ENCODE assay signal across 19 cellular contexts in the genomic region with DNA sequence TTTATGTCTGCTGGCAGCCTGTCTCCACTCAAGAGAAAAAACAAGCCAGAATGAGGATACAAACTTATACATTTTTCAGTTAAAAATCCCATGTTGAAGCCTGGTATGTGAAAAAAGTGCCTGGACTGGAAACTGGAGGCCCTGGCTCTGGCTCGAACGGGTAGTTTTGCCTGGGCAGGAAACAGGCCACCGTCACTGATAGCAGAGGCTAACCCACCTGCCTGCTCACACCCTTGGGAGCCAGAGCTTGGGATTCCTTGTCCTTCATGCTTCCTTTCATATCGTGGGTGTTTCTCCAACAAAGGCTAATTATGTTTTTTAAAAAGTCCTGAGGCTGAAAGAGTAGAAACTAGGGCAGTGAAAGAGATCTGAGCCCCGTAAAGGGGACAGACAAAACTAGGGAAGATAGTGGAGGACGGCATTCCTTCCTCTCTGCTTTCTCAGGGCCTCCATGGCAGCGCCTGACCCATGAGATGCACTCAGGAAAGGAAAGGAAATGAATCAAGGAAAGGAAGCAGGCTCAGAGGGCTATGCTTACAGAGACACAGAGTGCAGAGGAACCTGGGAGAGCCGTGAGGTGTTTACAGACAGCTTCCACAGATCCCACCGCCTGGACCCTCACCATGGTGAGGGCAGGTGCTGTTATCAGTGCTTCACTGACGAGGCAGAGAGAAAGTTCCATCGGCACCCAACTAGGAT.
DNase-seq lines count a peak whose midpoint lies in the region; ATAC-seq and TF ChIP-seq lines count a peak whose summit lies in the region.
"Had no signal": no experiment of that assay in that cellular context is flagged by ENCODE, and none has a peak within 500 bp of the region (broad histone marks: within the 10 kb centered on the region; RNA-seq: fewer than 3 reads in every experiment).

No MANE protein-coding gene starts in this region.

- no peaks in the 10 kb centered on the region for H3K36me3 ChIP-seq in gastrocnemius medialis
- H3K36me3 ChIP-seq: left lung, pancreas, WERI-Rb-1 had no signal

- no peaks in the 10 kb centered on the region for H3K79me2 ChIP-seq in H9 (ENCODE audit: insufficient read depth, low read length)

- H3K4me3 ChIP-seq in gastrocnemius medialis: no peak overlapping the region
- H3K4me3 ChIP-seq: body of pancreas, left lung, pancreas had no signal

- no peak overlapping the region for H3K56ac ChIP-seq in H9 (ENCODE audit: insufficient read length, low read depth, low read length)

- no peak overlapping the region for H3K18ac ChIP-seq in H9 (ENCODE audit: insufficient read length, low read depth, low read length)

- no peaks in the 10 kb centered on the region for H4K20me1 ChIP-seq in H9 (ENCODE audit: control insufficient read depth, insufficient read depth, insufficient read length)

- H2BK5ac ChIP-seq in H9 (ENCODE audit: insufficient read length, low read length): no peak overlapping the region

- H4K5ac ChIP-seq in H9 (ENCODE audit: insufficient read length, low read depth, low read length): no peak overlapping the region

- no peaks in the 10 kb centered on the region for H3K27me3 ChIP-seq in H9 (ENCODE audit: insufficient read depth, low read length)
- no peaks in the 10 kb centered on the region for H3K27me3 ChIP-seq in gastrocnemius medialis
- H3K27me3 ChIP-seq: body of pancreas, left lung, pancreas had no signal

- no peak overlapping the region for H3K23ac ChIP-seq in H9 (ENCODE audit: insufficient read length, low read depth, low read length)

- H3K27ac Mint-ChIP-seq in H9: peak overlapping the region; percentile 46 to 95 (median 59)
- H3K27ac Mint-ChIP-seq in WTC11: peak overlapping the region; percentile 33
- no peak overlapping the region for H3K27ac Mint-ChIP-seq in activated CD4-positive, alpha-beta memory T cell treated with anti-CD3 and anti-CD28 coated beads for 36 hours
- no peak overlapping the region for H3K27ac Mint-ChIP-seq in activated CD4-positive, alpha-beta T cell treated with anti-CD3 and anti-CD28 coated beads, Interleukin-2, amount 10 ng/mL, durations not matched to agents 7 days and 5 days
- H3K27ac Mint-ChIP-seq: activated naive CD8-positive, alpha-beta T cell had no signal

- no peaks in the 10 kb centered on the region for H3K79me1 ChIP-seq in H9 (ENCODE audit: insufficient read depth, low read depth, low read length, poor library complexity, severe bottlenecking)

- no peak overlapping the region for H2BK12ac ChIP-seq in H9 (ENCODE audit: insufficient read length, low read depth, low read length)

- H3K9ac ChIP-seq in H9 (ENCODE audit: extremely low read depth, insufficient read length, low read length): no peak overlapping the region

- H3K4me1 ChIP-seq in H9 (ENCODE audit: insufficient read depth, low read length) (peaks cover 4% of the 10 kb centered on the region; the same call in 1 of the 2 replicates), gastrocnemius medialis (peaks cover 40 to 53% of the 10 kb centered on the region in 2 donors)

- H3K9me3 Mint-ChIP-seq in H9 (no peaks in the 10 kb centered on the region), WTC11 (no peaks in the 10 kb centered on the region)
- no peaks in the 10 kb centered on the region for H3K9me3 Mint-ChIP-seq in activated CD4-positive, alpha-beta memory T cell treated with anti-CD3 and anti-CD28 coated beads for 36 hours
- no peaks in the 10 kb centered on the region for H3K9me3 Mint-ChIP-seq in activated CD4-positive, alpha-beta T cell treated with anti-CD3 and anti-CD28 coated beads, Interleukin-2, amount 10 ng/mL, durations not matched to agents 7 days and 5 days
- H3K9me3 Mint-ChIP-seq: stimulated activated naive CD8-positive, alpha-beta T cell treated with anti-CD3 and anti-CD28 coated beads, Interleukin-15, amount 100 ng/mL, for 72 hours had no signal

- DNase-seq in H9: no peak
- DNase-seq in WTC11 (ENCODE audit: low spot score): no peak
- DNase-seq in lung microvascular endothelial cell (ENCODE audit: low read depth in 2 of 2): peak; percentile 67 to 69
- DNase-seq in gastrocnemius medialis: no peak
- DNase-seq in activated CD4-positive, alpha-beta memory T cell treated with anti-CD3 and anti-CD28 coated beads for 36 hours: no peak
- no peak for DNase-seq in NCI-H345 treated with DMSO at 0.1 percent for 48 hours (lab: John Stamatoyannopoulos, UW; ENCODE audit: unreplicated experiment)
- no peak for DNase-seq in AG20443 (ENCODE audit: low spot score)
- no peak for DNase-seq in activated CD4-positive, alpha-beta T cell treated with anti-CD3 and anti-CD28 coated beads, Interleukin-2, amount 10 ng/mL, durations not matched to agents 7 days and 5 days
- DNase-seq: activated T-cell treated with anti-CD3 and anti-CD28 coated beads, Interleukin-2, amount 50 U/mL, for 48 hours; cortex of kidney; Kasumi-1; left lung; NCI-H1092 treated with DMSO at 0.1 percent for 48 hours; NCI-H524 treated with DMSO at 0.1 percent for 48 hours; pancreas; stimulated activated naive CD8-positive, alpha-beta T cell treated with anti-CD3 and anti-CD28 coated beads, Interleukin-15, amount 100 ng/mL, for 72 hours; WERI-Rb-1 had no signal

- in situ Hi-C loops in gastrocnemius medialis (cut with MboI; ENCODE audit: low sequenced_read_pairs in 4 of 4): no loop called here

- CTCF ChIA-PET in WTC11 (lab: Charles Lee): interaction anchor here (1.4 kb wide), 1 partner anchor 18 kb away, joined by 5 read pairs; no protein-coding TSS in a partner anchor
- CTCF ChIA-PET in activated CD4-positive, alpha-beta memory T cell treated with anti-CD3 and anti-CD28 coated beads for 36 hours (lab: Charles Lee): interaction anchor here (1.2 kb wide), 1 partner anchor 18 kb away, joined by 3 read pairs; no protein-coding TSS in a partner anchor
- CTCF ChIA-PET in activated CD4-positive, alpha-beta T cell treated with anti-CD3 and anti-CD28 coated beads, Interleukin-2, amount 10 ng/mL, durations not matched to agents 7 days and 5 days (lab: Charles Lee): interaction anchor here (1.6 kb wide), 1 partner anchor 11 kb away, joined by 3 read pairs; no protein-coding TSS in a partner anchor

- H3K36me3 Mint-ChIP-seq in H9 (ENCODE audit: insufficient read depth in 1 of 3, low read depth in 3 of 3): peaks cover 0 to 8% (median 0%) of the 10 kb centered on the region in 3 experiments; a peak in 1 of 7 replicates
- no peaks in the 10 kb centered on the region for H3K36me3 Mint-ChIP-seq in WTC11
- H3K36me3 Mint-ChIP-seq in activated CD4-positive, alpha-beta memory T cell treated with anti-CD3 and anti-CD28 coated beads for 36 hours: peaks cover 3% of the 10 kb centered on the region
- peaks cover 6% of the 10 kb centered on the region for H3K36me3 Mint-ChIP-seq in activated CD4-positive, alpha-beta T cell treated with anti-CD3 and anti-CD28 coated beads, Interleukin-2, amount 10 ng/mL, durations not matched to agents 7 days and 5 days (ENCODE audit: low read depth)

- H3K4me2 ChIP-seq in H9 (ENCODE audit: insufficient read depth, insufficient read length, low read length): no peak overlapping the region

- H3K27ac ChIP-seq in H9 (ENCODE audit: insufficient read length, low read depth, low read length) (no peak overlapping the region), gastrocnemius medialis (peak overlapping the region in 3 of 4 donors; percentile 30 to 88 (median 85))
- H3K27ac ChIP-seq: body of pancreas, left lung, pancreas, WERI-Rb-1 had no signal

- no peak for TF ChIP-seq CTCF in H9 (conservative IDR thresholded peaks at IDR 0.05)
- no peak for TF ChIP-seq CTCF in WTC11 (IDR thresholded peaks at IDR 0.05)
- TF ChIP-seq CTCF in gastrocnemius medialis (IDR thresholded peaks at IDR 0.05 in 4 of 5, conservative IDR thresholded peaks at IDR 0.05 in 1 of 5): no peak

- TF ChIP-seq POLR2A in gastrocnemius medialis (IDR thresholded peaks at IDR 0.05): no peak

- ATAC-seq in WTC11: no peak
- no peak for ATAC-seq in gastrocnemius medialis
- ATAC-seq: body of pancreas; left lung; pancreas; stimulated activated naive CD8-positive, alpha-beta T cell treated with anti-CD3 and anti-CD28 coated beads, Interleukin-15, amount 100 ng/mL, for 72 hours had no signal

- intact Hi-C loops in gastrocnemius medialis (cut with DNase I; ENCODE audit: low total_unique reads): no loop called here
- intact Hi-C loops in activated CD4-positive, alpha-beta memory T cell treated with anti-CD3 and anti-CD28 coated beads for 36 hours (cut with micrococcal nuclease): no loop called here

- H3K4me1 Mint-ChIP-seq in H9: peaks cover 47 to 55% of the 10 kb centered on the region in 2 experiments
- H3K4me1 Mint-ChIP-seq in WTC11: peaks cover 50% of the 10 kb centered on the region
- peaks cover 23% of the 10 kb centered on the region for H3K4me1 Mint-ChIP-seq in activated CD4-positive, alpha-beta memory T cell treated with anti-CD3 and anti-CD28 coated beads for 36 hours (ENCODE audit: low read depth)
- peaks cover 21% of the 10 kb centered on the region for H3K4me1 Mint-ChIP-seq in activated CD4-positive, alpha-beta T cell treated with anti-CD3 and anti-CD28 coated beads, Interleukin-2, amount 10 ng/mL, durations not matched to agents 7 days and 5 days

- POLR2A ChIA-PET in WTC11 (lab: Charles Lee): no interaction called here
- POLR2A ChIA-PET in activated CD4-positive, alpha-beta memory T cell treated with anti-CD3 and anti-CD28 coated beads for 36 hours (lab: Charles Lee): no interaction called here
- POLR2A ChIA-PET in activated CD4-positive, alpha-beta T cell treated with anti-CD3 and anti-CD28 coated beads, Interleukin-2, amount 10 ng/mL, durations not matched to agents 7 days and 5 days (lab: Charles Lee): no interaction called here

- H2BK20ac ChIP-seq in H9 (ENCODE audit: low read depth, low read length, poor library complexity, severe bottlenecking): no peak overlapping the region

- no peaks in the 10 kb centered on the region for H3K23me2 ChIP-seq in H9 (ENCODE audit: insufficient read length, low read depth, low read length, poor library complexity, severe bottlenecking)

- no peak overlapping the region for H3K4ac ChIP-seq in H9 (ENCODE audit: low read depth, low read length)

- no peaks in the 10 kb centered on the region; the same call in 1 of the 2 replicates for H3K27me3 Mint-ChIP-seq in H9 (ENCODE audit: low read depth)
- no peaks in the 10 kb centered on the region for H3K27me3 Mint-ChIP-seq in WTC11 (ENCODE audit: low read depth)
- H3K27me3 Mint-ChIP-seq in activated CD4-positive, alpha-beta memory T cell treated with anti-CD3 and anti-CD28 coated beads for 36 hours: no peaks in the 10 kb centered on the region
- no peaks in the 10 kb centered on the region for H3K27me3 Mint-ChIP-seq in activated CD4-positive, alpha-beta T cell treated with anti-CD3 and anti-CD28 coated beads, Interleukin-2, amount 10 ng/mL, durations not matched to agents 7 days and 5 days
- H3K27me3 Mint-ChIP-seq: activated naive CD8-positive, alpha-beta T cell; stimulated activated naive CD8-positive, alpha-beta T cell treated with anti-CD3 and anti-CD28 coated beads, Interleukin-15, amount 100 ng/mL, for 72 hours had no signal

- no peak overlapping the region for H3K14ac ChIP-seq in H9 (ENCODE audit: insufficient read depth, low read length)

- H3K9me3 ChIP-seq in H9 (ENCODE audit: control insufficient read depth, low read depth, low read length): no peaks in the 10 kb centered on the region
- no peaks in the 10 kb centered on the region for H3K9me3 ChIP-seq in gastrocnemius medialis
- H3K9me3 ChIP-seq: body of pancreas, left lung, pancreas had no signal

- no peak overlapping the region for H2BK120ac ChIP-seq in H9 (ENCODE audit: low read depth, low read length, poor library complexity, severe bottlenecking)

- no peak overlapping the region for H3T11ph ChIP-seq in H9 (ENCODE audit: low read length)

- no peak overlapping the region for H2AK5ac ChIP-seq in H9 (ENCODE audit: insufficient read length, low read length)

- H4K8ac ChIP-seq in H9 (replicated peaks; ENCODE audit: insufficient read length, low read depth, low read length): no peak overlapping the region

- H3K4me3 Mint-ChIP-seq in H9 (no peak overlapping the region), WTC11 (no peak overlapping the region)
- H3K4me3 Mint-ChIP-seq in activated CD4-positive, alpha-beta memory T cell treated with anti-CD3 and anti-CD28 coated beads for 36 hours: no peak overlapping the region
- H3K4me3 Mint-ChIP-seq in activated CD4-positive, alpha-beta T cell treated with anti-CD3 and anti-CD28 coated beads, Interleukin-2, amount 10 ng/mL, durations not matched to agents 7 days and 5 days: no peak overlapping the region
- H3K4me3 Mint-ChIP-seq: activated naive CD8-positive, alpha-beta T cell; stimulated activated naive CD8-positive, alpha-beta T cell treated with anti-CD3 and anti-CD28 coated beads, Interleukin-15, amount 100 ng/mL, for 72 hours had no signal

- no peak overlapping the region for H4K91ac ChIP-seq in H9 (ENCODE audit: insufficient read length, low read depth, low read length)

- no peak overlapping the region for H2AFZ ChIP-seq in H9 (ENCODE audit: low read length)

- no CpG with 5 or more reads among the region's 11 CpGs for WGBS in H9 (ENCODE audit: extremely low coverage, insufficient read length, low lambda C conversion rate)

- H2BK15ac ChIP-seq in H9 (ENCODE audit: low read depth, low read length): no peak overlapping the region

Comparison
In these comparisons a context has a peak if more than half of its experiments do, and no peak if none do; other contexts are left out.
1. DNase-seq: peak in lung microvascular endothelial cell (2 of 2); none in H9 (single experiment), WTC11 (single experiment), gastrocnemius medialis (0 of 2), activated CD4-positive, alpha-beta memory T cell treated with anti-CD3 and anti-CD28 coated beads for 36 hours (single experiment), NCI-H345 treated with DMSO at 0.1 percent for 48 hours (single experiment), AG20443 (single experiment) and activated CD4-positive, alpha-beta T cell treated with anti-CD3 and anti-CD28 coated beads, Interleukin-2, amount 10 ng/mL, durations not matched to agents 7 days and 5 days (single experiment).
2. H3K27ac Mint-ChIP-seq: peak in H9 (3 of 3) and WTC11 (single experiment); none in activated CD4-positive, alpha-beta memory T cell treated with anti-CD3 and anti-CD28 coated beads for 36 hours (single experiment) and activated CD4-positive, alpha-beta T cell treated with anti-CD3 and anti-CD28 coated beads, Interleukin-2, amount 10 ng/mL, durations not matched to agents 7 days and 5 days (single experiment).